8 cellular contexts compared by ENCODE assay signal in genomic region chr19:4473011-4473410, GRCh38. TPM values are rescaled to one million over a fixed set of nuclear protein-coding genes. Genes with fewer than 3 reads are reported as not detected.
DNase-seq lines count a peak whose midpoint lies in the region; ATAC-seq and TF ChIP-seq lines count a peak whose summit lies in the region.

No MANE protein-coding gene starts in this region.

- peak overlapping the region; percentile 91 for H3K9ac ChIP-seq in mesendoderm (ENCODE audit: low read length)

- H3K36me3 ChIP-seq in cardiac muscle cell (peaks cover 9% of the 10 kb centered on the region), body of pancreas (replicated peaks in 1 of 2; ENCODE audit: insufficient read depth in 1 of 2, low read depth in 2 of 2) (peaks cover 0 to 2% of the 10 kb centered on the region in 2 donors), mesendoderm (ENCODE audit: control insufficient read depth, insufficient read depth, low read length) (peaks cover 8% of the 10 kb centered on the region), upper lobe of left lung (peaks cover 0 to 24% (median 20%) of the 10 kb centered on the region in 4 donors)

- H4K5ac ChIP-seq in mesendoderm (ENCODE audit: low read length) = no peak overlapping the region

- peaks cover 28% of the 10 kb centered on the region for H3K79me2 ChIP-seq in mesendoderm (ENCODE audit: control insufficient read depth, insufficient read depth, low read length)

- TF ChIP-seq EP300 in upper lobe of left lung (IDR thresholded peaks at IDR 0.05) = no peak

- DNase-seq in cardiac muscle cell (ENCODE audit: low read depth in 1 of 2, low spot score in 1 of 2) (no peak), cardiac septum (ENCODE audit: low spot score) (no peak), body of pancreas (no peak), mesendoderm (no peak), upper lobe of left lung (peak in 1 of 2 donors; percentile 66), NCI-H524 (lab: John Stamatoyannopoulos, UW) (no peak), NCI-H1694 treated with DMSO at 0.1 percent for 48 hours (lab: John Stamatoyannopoulos, UW) (no peak)

- TF ChIP-seq CTCF in cardiac muscle cell (IDR thresholded peaks at IDR 0.05; ENCODE audit: low read depth, low read length) = no peak
- TF ChIP-seq CTCF in body of pancreas (IDR thresholded peaks at IDR 0.05) = no peak
- TF ChIP-seq CTCF in upper lobe of left lung (IDR thresholded peaks at IDR 0.05) = no peak

- no peaks in the 10 kb centered on the region for H3K9me3 ChIP-seq in cardiac muscle cell (ENCODE audit: low read depth)
- H3K9me3 ChIP-seq in body of pancreas = no peaks in the 10 kb centered on the region
- H3K9me3 ChIP-seq in upper lobe of left lung = no peaks in the 10 kb centered on the region

- 19 to 53% methylated on average over 2 to 20 of the region's 20 CpGs for WGBS in body of pancreas, 2 donors
- no CpG with 5 or more reads among the region's 20 CpGs for WGBS in mesendoderm (ENCODE audit: extremely low coverage, insufficient coverage, low lambda C conversion rate)
- 14% methylated on average over 17 of the region's 20 CpGs; no CpG with 5 or more reads in 1 of the 2 donors for WGBS in upper lobe of left lung, 2 donors

- TF ChIP-seq POLR2A in body of pancreas (IDR thresholded peaks at IDR 0.05) (no peak), upper lobe of left lung (IDR thresholded peaks at IDR 0.05) (no peak)

- H2BK5ac ChIP-seq in mesendoderm (ENCODE audit: low read length) = no peak overlapping the region

- peak overlapping the region; percentile 79 for H3K27ac ChIP-seq in cardiac muscle cell
- H3K27ac ChIP-seq in body of pancreas = peak overlapping the region in 2 of 4 donors; percentile 6 to 62
- peak overlapping the region; percentile 55 for H3K27ac ChIP-seq in mesendoderm (ENCODE audit: low read depth, low read length)
- H3K27ac ChIP-seq in upper lobe of left lung = peak overlapping the region in 3 of 4 donors; percentile 58 to 90 (median 87)

- peaks cover 4% of the 10 kb centered on the region for H3K4me1 ChIP-seq in cardiac muscle cell (ENCODE audit: low read depth)
- H3K4me1 ChIP-seq in body of pancreas = peaks cover 25% of the 10 kb centered on the region
- peaks cover 2% of the 10 kb centered on the region for H3K4me1 ChIP-seq in mesendoderm (ENCODE audit: control insufficient read depth, low read depth, low read length)
- peaks cover 20 to 30% (median 26%) of the 10 kb centered on the region in 4 donors for H3K4me1 ChIP-seq in upper lobe of left lung

- peak overlapping the region; percentile 79 for H3K4me2 ChIP-seq in mesendoderm (ENCODE audit: low read length)

- H3K18ac ChIP-seq in mesendoderm (ENCODE audit: low read length) = peak overlapping the region; percentile 99

- intact Hi-C loops in cardiac septum (cut with DNase I) = no loop called here
- intact Hi-C loops in body of pancreas (cut with DNase I) = no loop called here

- peak overlapping the region; percentile 91 for H3K4me3 ChIP-seq in cardiac muscle cell
- H3K4me3 ChIP-seq in body of pancreas = peak overlapping the region; percentile 68 to 99
- H3K4me3 ChIP-seq in mesendoderm (ENCODE audit: low read length) = peak overlapping the region; percentile 86
- H3K4me3 ChIP-seq in upper lobe of left lung = peak overlapping the region; percentile 76 to 99 (median 86)

- no peak overlapping the region for H4K8ac ChIP-seq in mesendoderm (ENCODE audit: low read depth, low read length)

- no peak overlapping the region for H2BK15ac ChIP-seq in mesendoderm (replicated peaks; ENCODE audit: low read depth)

- no peak overlapping the region for H3K23ac ChIP-seq in mesendoderm (ENCODE audit: low read length)

- H3K56ac ChIP-seq in mesendoderm (ENCODE audit: low read length) = peak overlapping the region; percentile 71

- peak overlapping the region; percentile 82 for H3K4ac ChIP-seq in mesendoderm (ENCODE audit: low read depth, low read length)

- no peaks in the 10 kb centered on the region for H3K27me3 ChIP-seq in cardiac muscle cell
- H3K27me3 ChIP-seq in body of pancreas = no peaks in the 10 kb centered on the region
- H3K27me3 ChIP-seq in mesendoderm (ENCODE audit: insufficient read depth, low read length, poor library complexity) = no peaks in the 10 kb centered on the region
- no peaks in the 10 kb centered on the region for H3K27me3 ChIP-seq in upper lobe of left lung

- peaks cover 13% of the 10 kb centered on the region for H3K79me1 ChIP-seq in mesendoderm (ENCODE audit: low read length)

- ATAC-seq in body of pancreas (no peak), upper lobe of left lung (ENCODE audit: low FRiP score in 2 of 2) (no peak), HG03159 (IDR thresholded peaks at IDR 0.05; ENCODE audit: unreplicated experiment) (no peak)

- peak overlapping the region; percentile 40 for H2BK120ac ChIP-seq in mesendoderm (ENCODE audit: low read depth, low read length)

- no peak overlapping the region for H2AK5ac ChIP-seq in mesendoderm (ENCODE audit: low read length)

RNA-seq across cellular contexts. Expression of gene HDGFL2, which starts 0.9 kb away (rescaled TPM):
- total RNA-seq in cardiac muscle cell (186 and 246 TPM in 2 replicates), cardiac septum (28.4 TPM), body of pancreas (10 to 100 TPM; 24.9 to 33.6 TPM), upper lobe of left lung (10 to 100 TPM; 23.9 to 71.2 (median 37.6) TPM)
- 123 and 140 TPM in 2 replicates for polyA plus RNA-seq in cardiac muscle cell
- polyA plus RNA-seq in mesendoderm (2013, experiment 1 of 2) = 54.7 TPM
- 55.7 TPM for polyA plus RNA-seq in mesendoderm (2013, experiment 2 of 2)

RNA-seq across cellular contexts. Expression of gene UBXN6, which starts 15.4 kb away (rescaled TPM):
- 147 and 192 TPM in 2 replicates for total RNA-seq in cardiac muscle cell
- 33.7 and 46.2 TPM in 2 replicates for polyA plus RNA-seq in cardiac muscle cell
- total RNA-seq in cardiac septum = 102 TPM
- 100 to 1,000 TPM in 1 of 2 donors, 10 to 100 TPM in 1; 64.6 to 107 TPM for total RNA-seq in body of pancreas
- 29.1 TPM for polyA plus RNA-seq in mesendoderm (2013, experiment 1 of 2)
- polyA plus RNA-seq in mesendoderm (2013, experiment 2 of 2) = 28.3 TPM
- 100 to 1,000 TPM in 4 of 6 donors, 10 to 100 TPM in 2; 48.1 to 186 (median 111) TPM for total RNA-seq in upper lobe of left lung

RNA-seq across cellular contexts. Expression of gene PLIN4, which starts 45.3 kb away (rescaled TPM):
- total RNA-seq in cardiac muscle cell (0.07 and 0.42 TPM in 2 replicates), cardiac septum (89.8 TPM), body of pancreas (100 to 1,000 TPM in 1 of 2 donors, 10 to 100 TPM in 1; 18.9 to 125 TPM), upper lobe of left lung (10 to 100 TPM in 1 of 6 donors, 1 to 10 TPM in 5; 1.8 to 11.5 (median 3.8) TPM)
- 0.54 and 0.81 TPM in 2 replicates for polyA plus RNA-seq in cardiac muscle cell
- polyA plus RNA-seq in mesendoderm (2013, experiment 1 of 2) = 0.01 TPM
- polyA plus RNA-seq in mesendoderm (2013, experiment 2 of 2) = 0.04 TPM
